Comparison of ENCODE assay signal across 8 cellular contexts in the genomic region with DNA sequence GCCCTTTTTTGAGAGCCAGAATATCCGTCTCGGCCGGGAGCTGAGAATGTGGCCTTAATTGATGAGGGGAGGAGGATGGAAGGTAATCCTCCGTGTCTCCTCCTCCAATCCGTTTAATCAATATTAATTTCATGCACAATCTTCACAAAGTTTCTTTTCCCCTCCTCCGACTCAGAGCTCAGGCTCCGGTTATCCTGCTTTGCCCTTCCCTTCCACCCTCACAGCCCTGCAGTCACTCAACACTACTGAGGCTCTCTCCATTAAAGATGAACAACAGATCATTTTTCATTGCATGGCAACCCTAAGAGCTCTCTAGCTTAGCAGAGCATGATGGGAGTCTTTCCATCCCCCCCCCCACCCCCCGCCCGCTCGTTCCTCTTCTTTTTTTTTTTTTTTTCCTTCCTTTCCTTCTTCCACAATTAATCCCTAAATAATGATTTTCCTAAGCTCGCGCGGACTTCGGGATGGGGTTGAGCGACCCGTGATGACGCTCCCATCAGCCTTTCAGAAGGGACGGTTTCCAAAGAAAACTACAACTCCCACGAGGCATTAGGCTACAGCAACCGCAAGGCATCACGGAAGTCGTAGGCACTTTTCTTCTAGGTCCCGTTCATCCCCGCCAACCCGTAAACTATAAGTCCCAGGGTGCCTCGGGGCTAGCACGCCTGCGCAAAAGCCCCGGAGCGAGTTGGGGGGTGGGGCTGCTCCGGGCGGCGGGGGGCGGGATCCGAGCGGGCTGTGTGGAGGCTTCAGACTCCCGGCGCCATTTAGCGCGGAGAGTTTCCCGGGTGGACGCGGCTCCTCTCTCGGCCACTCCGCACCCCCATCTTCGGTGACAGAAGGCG. TPM values are rescaled to one million over a fixed set of nuclear protein-coding genes. Genes with fewer than 3 reads are reported as not detected.
DNase-seq lines count a peak whose midpoint lies in the region; ATAC-seq lines count a peak whose summit lies in the region.

A gene (plus strand): TSS at position 752 of the 845 bp plus-strand sequence. CDS start 987 bp downstream, outside the sequence.

- H3K4me1 ChIP-seq in BLaER1 treated with 17β-estradiol and CSF1 and Interleukin-3, amounts not matched to agents 10 nM and 100 nM = peaks cover 32 to 41% (median 37%) of the 10 kb centered on the region in 10 experiments

- peak within 1 kb of the TSS; percentile 82 to 95 (median 90) for H3K27ac ChIP-seq in BLaER1 treated with 17β-estradiol and CSF1 and Interleukin-3, amounts not matched to agents 10 nM and 100 nM

- H4K20me1 ChIP-seq in BLaER1 treated with 17β-estradiol and CSF1 and Interleukin-3, amounts not matched to agents 10 nM and 100 nM = peaks cover 41 to 43% (median 42%) of the 10 kb centered on the region in 11 experiments

- ATAC-seq in GM19351 (IDR thresholded peaks at IDR 0.05; ENCODE audit: unreplicated experiment) (peak; percentile 47), HG03521 (IDR thresholded peaks at IDR 0.05; ENCODE audit: unreplicated experiment) (peak; percentile 54), left lobe of liver (peak; percentile 80)

- H3K4me2 ChIP-seq in BLaER1 treated with 17β-estradiol and CSF1 and Interleukin-3, amounts not matched to agents 10 nM and 100 nM = peak within 1 kb of the TSS; percentile 86 to 99 (median 92)

- peak within 1 kb of the TSS; percentile 83 to 99 (median 93) for H3K4me3 ChIP-seq in BLaER1 treated with 17β-estradiol and CSF1 and Interleukin-3, amounts not matched to agents 10 nM and 100 nM

- DNase-seq in NCI-H748 (lab: John Stamatoyannopoulos, UW; ENCODE audit: unreplicated experiment) (peak; percentile 98), dedifferentiated amniotic fluid mesenchymal stem cell (ENCODE audit: extremely low spot score) (peak; percentile 100), left lobe of liver (ENCODE audit: low spot score) (peak; percentile 98)
- peak; percentile 97 for DNase-seq in activated CD4-positive, alpha-beta T cell treated with anti-CD3 and anti-CD28 coated beads, Interleukin-2, amount 50 U/mL, for 1 hour
- peak; percentile 96 to 97 for DNase-seq in stimulated activated CD4-positive, alpha-beta T cell treated with anti-CD3 and anti-CD28 coated beads, Interleukin-2, amount 100 ng/mL, for 48 hours

- no peaks in the 10 kb centered on the region for H3K27me3 ChIP-seq in BLaER1 treated with 17β-estradiol and CSF1 and Interleukin-3, amounts not matched to agents 10 nM and 100 nM

- peak within 1 kb of the TSS; percentile 87 to 97 (median 93) for H3K9ac ChIP-seq in BLaER1 treated with 17β-estradiol and CSF1 and Interleukin-3, amounts not matched to agents 10 nM and 100 nM

- H3K36me3 ChIP-seq in BLaER1 treated with 17β-estradiol and CSF1 and Interleukin-3, amounts not matched to agents 10 nM and 100 nM = peaks cover 0 to 16% (median 3%) of the 10 kb centered on the region in 11 experiments; a peak in 4 of 22 replicates

- H3K9me3 ChIP-seq in BLaER1 treated with 17β-estradiol and CSF1 and Interleukin-3, amounts not matched to agents 10 nM and 100 nM (replicated peaks in 1 of 11) = no peaks in the 10 kb centered on the region

RNA-seq across cellular contexts. Expression of the gene that starts here (rescaled TPM):
- 79.9 TPM for total RNA-seq in left lobe of liver

Comparison
In these comparisons a context has a peak if more than half of its experiments do, and no peak if none do; other contexts are left out.
1. Peak in every context shown above with its lines: DNase-seq, ATAC-seq, H3K4me3 ChIP-seq and H3K27ac ChIP-seq.